In the genomic region with DNA sequence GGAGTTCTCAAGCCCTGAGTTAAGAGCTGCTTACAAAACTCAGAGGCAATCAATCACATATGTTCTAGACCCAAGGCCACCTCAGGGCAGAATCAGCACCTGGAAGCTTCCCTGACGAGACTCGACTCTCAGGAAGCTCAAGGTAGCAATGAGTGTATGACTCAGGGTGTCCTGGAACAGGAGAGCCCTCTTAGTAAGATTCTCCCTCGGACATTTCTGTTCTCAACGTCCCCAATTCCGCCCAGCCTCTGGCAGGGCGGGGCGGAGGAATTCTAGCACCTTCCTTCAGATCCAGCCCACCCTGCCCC, we compare ENCODE assay signal across 1 cellular context.
TF ChIP-seq lines count a peak whose summit lies in the region.

No MANE protein-coding gene starts in this region.

TF ChIP-seq in WTC11, 78 proteins besides CTCF, POLR2A, EP300 and RAD21 (continued from another document):
- TF ChIP-seq, protein P1, sequence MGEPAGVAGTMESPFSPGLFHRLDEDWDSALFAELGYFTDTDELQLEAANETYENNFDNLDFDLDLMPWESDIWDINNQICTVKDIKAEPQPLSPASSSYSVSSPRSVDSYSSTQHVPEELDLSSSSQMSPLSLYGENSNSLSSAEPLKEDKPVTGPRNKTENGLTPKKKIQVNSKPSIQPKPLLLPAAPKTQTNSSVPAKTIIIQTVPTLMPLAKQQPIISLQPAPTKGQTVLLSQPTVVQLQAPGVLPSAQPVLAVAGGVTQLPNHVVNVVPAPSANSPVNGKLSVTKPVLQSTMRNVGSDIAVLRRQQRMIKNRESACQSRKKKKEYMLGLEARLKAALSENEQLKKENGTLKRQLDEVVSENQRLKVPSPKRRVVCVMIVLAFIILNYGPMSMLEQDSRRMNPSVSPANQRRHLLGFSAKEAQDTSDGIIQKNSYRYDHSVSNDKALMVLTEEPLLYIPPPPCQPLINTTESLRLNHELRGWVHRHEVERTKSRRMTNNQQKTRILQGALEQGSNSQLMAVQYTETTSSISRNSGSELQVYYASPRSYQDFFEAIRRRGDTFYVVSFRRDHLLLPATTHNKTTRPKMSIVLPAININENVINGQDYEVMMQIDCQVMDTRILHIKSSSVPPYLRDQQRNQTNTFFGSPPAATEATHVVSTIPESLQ (CRISPR knock-in tag; IDR thresholded peaks at IDR 0.05), result no peak
- TF ChIP-seq ZNF121 (CRISPR knock-in tag; IDR thresholded peaks at IDR 0.05) (no peak), ZNF317 (CRISPR knock-in tag; IDR thresholded peaks at IDR 0.05; ENCODE audit: borderline replicate concordance, low read depth) (no peak), ZNF423 (CRISPR knock-in tag; IDR thresholded peaks at IDR 0.05) (no peak)
- TF ChIP-seq, protein P2, sequence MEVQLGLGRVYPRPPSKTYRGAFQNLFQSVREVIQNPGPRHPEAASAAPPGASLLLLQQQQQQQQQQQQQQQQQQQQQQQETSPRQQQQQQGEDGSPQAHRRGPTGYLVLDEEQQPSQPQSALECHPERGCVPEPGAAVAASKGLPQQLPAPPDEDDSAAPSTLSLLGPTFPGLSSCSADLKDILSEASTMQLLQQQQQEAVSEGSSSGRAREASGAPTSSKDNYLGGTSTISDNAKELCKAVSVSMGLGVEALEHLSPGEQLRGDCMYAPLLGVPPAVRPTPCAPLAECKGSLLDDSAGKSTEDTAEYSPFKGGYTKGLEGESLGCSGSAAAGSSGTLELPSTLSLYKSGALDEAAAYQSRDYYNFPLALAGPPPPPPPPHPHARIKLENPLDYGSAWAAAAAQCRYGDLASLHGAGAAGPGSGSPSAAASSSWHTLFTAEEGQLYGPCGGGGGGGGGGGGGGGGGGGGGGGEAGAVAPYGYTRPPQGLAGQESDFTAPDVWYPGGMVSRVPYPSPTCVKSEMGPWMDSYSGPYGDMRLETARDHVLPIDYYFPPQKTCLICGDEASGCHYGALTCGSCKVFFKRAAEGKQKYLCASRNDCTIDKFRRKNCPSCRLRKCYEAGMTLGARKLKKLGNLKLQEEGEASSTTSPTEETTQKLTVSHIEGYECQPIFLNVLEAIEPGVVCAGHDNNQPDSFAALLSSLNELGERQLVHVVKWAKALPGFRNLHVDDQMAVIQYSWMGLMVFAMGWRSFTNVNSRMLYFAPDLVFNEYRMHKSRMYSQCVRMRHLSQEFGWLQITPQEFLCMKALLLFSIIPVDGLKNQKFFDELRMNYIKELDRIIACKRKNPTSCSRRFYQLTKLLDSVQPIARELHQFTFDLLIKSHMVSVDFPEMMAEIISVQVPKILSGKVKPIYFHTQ (CRISPR knock-in tag; IDR thresholded peaks at IDR 0.05), result no peak
- TF ChIP-seq, protein P3, sequence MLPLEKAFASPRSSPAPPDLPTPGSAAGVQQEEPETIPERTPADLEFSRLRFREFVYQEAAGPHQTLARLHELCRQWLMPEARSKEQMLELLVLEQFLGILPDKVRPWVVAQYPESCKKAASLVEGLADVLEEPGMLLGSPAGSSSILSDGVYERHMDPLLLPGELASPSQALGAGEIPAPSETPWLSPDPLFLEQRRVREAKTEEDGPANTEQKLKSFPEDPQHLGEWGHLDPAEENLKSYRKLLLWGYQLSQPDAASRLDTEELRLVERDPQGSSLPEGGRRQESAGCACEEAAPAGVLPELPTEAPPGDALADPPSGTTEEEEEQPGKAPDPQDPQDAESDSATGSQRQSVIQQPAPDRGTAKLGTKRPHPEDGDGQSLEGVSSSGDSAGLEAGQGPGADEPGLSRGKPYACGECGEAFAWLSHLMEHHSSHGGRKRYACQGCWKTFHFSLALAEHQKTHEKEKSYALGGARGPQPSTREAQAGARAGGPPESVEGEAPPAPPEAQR (CRISPR knock-in tag; IDR thresholded peaks at IDR 0.05), result no peak
- TF ChIP-seq, protein P4, sequence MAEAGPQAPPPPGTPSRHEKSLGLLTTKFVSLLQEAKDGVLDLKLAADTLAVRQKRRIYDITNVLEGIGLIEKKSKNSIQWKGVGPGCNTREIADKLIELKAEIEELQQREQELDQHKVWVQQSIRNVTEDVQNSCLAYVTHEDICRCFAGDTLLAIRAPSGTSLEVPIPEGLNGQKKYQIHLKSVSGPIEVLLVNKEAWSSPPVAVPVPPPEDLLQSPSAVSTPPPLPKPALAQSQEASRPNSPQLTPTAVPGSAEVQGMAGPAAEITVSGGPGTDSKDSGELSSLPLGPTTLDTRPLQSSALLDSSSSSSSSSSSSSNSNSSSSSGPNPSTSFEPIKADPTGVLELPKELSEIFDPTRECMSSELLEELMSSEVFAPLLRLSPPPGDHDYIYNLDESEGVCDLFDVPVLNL (CRISPR knock-in tag; IDR thresholded peaks at IDR 0.05; ENCODE audit: borderline replicate concordance, low read depth), result no peak
